ENCODE assay signal across 8 cellular contexts in the genomic region with DNA sequence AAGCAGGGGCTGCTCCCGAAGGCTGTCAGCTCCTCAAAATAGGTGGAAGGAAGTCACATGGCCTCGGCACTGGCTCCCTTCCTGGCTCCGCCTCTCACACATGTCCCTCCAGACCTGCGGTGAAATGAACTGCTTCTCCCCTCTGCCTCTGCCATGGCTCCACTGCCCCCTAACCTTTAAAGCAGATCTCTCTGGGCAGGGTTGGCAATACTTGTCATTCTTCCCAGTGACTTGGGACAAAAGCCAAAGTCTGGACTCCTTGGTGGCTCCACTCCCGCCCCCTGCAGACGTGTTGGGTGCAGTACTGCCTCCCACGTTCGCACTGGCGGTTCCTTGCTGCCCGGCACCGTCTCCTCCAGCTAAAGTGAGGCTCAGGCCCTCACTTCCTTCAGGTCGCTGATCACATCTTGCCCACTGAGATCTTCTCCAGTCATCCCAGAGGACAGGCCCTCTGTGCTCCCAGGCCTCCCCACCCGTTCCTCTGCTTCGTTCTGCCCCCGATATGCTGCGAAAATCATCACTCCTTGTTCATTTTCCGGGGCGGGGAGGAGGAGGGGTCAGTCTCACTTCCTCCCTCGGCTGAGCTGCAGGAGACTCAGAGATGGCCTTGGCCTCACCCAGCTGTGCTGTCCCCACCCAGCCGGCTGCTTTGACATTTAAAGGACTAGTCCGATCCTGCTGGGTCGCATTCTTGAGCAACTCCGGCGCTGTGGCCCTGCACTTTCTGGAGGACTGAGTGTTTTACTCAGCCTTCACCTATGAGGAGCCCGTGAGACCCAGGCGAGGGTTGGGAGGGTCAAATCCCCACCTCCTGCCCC.
DNase-seq lines count a peak whose midpoint lies in the region; ATAC-seq and TF ChIP-seq lines count a peak whose summit lies in the region.

No MANE protein-coding gene starts in this region.

- H3K9me3 ChIP-seq in mucosa of stomach (ENCODE audit: control insufficient read depth, low read length) = no peaks in the 10 kb centered on the region

- no peaks in the 10 kb centered on the region for H3K36me3 ChIP-seq in mucosa of stomach (ENCODE audit: control insufficient read depth, insufficient read depth, low read length)

- H3K27me3 ChIP-seq in mucosa of stomach (ENCODE audit: control insufficient read depth, insufficient read depth, low read length) = no peaks in the 10 kb centered on the region

- TF ChIP-seq CTCF in AG09309 (IDR thresholded peaks at IDR 0.05; ENCODE audit: control insufficient read depth, insufficient read depth, low read depth, low read length, missing control alignments) (peak; percentile 61), epithelial cell of proximal tubule (conservative IDR thresholded peaks at IDR 0.05; ENCODE audit: low read depth, low read length) (peak; percentile 63)

- ATAC-seq in GM18519 (IDR thresholded peaks at IDR 0.05; ENCODE audit: low FRiP score, unreplicated experiment) (peak; percentile 48), HG02981 (IDR thresholded peaks at IDR 0.05; ENCODE audit: unreplicated experiment) (peak; percentile 71)

- H3K4me1 ChIP-seq in mucosa of stomach (ENCODE audit: control insufficient read depth, insufficient read depth, low read length) = peaks cover 25% of the 10 kb centered on the region

- H3K4me3 ChIP-seq in AG09309 (ENCODE audit: control insufficient read depth, low read depth, low read length) (peak overlapping the region; percentile 27), epithelial cell of proximal tubule (ENCODE audit: low read depth, low read length) (peak overlapping the region; percentile 45), mucosa of stomach (ENCODE audit: low read length) (peak overlapping the region; percentile 22)

- DNase-seq in AG09309 (ENCODE audit: low read depth) = no peak
- DNase-seq in NCI-H460 (ENCODE audit: extremely low read depth, low read depth) = peak; percentile 87
- DNase-seq in activated CD8-positive, alpha-beta memory T cell treated with anti-CD3 and anti-CD28 coated beads for 24 hours = peak; percentile 77
- DNase-seq in epithelial cell of proximal tubule (ENCODE audit: low read depth) = no peak
- peak; percentile 32 for DNase-seq in stromal cell of bone marrow (ENCODE audit: low read depth)

- peak overlapping the region; percentile 58 for H3K9ac ChIP-seq in mucosa of stomach (ENCODE audit: low read length)

Comparison
In these comparisons a context has a peak if more than half of its experiments do, and no peak if none do; other contexts are left out.
1. DNase-seq: peak in NCI-H460 (single experiment), activated CD8-positive, alpha-beta memory T cell treated with anti-CD3 and anti-CD28 coated beads for 24 hours (single experiment) and stromal cell of bone marrow (single experiment); none in AG09309 (single experiment) and epithelial cell of proximal tubule (single experiment).
2. Peak in every context shown above with its lines, with median percentiles within 50 percentile points of each other: H3K4me3 ChIP-seq.